Comparison of ENCODE assay signal across 24 cellular contexts in the genomic region with DNA sequence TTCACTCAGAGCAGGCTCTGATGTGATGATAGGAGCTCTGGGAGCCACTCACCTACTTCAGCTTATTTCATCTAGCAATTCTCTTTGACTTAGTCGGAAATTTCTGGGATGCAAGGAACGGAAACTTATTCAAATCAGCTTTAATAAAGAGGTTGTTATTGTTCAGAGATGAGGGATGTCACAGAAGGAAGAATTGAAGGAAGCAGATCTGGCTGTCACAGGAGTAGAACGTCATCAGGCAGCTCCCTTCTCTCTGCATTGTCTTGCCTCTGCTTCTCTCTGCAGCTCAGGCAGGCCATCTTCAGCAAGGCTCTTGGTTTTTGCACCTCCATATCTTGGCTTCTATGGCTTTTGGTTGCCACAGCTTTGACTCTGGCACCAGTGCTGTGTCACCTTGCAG.
"Had no signal": no experiment of that assay in that cellular context is flagged by ENCODE, and none has a peak within 500 bp of the region (broad histone marks: within the 10 kb centered on the region; RNA-seq: fewer than 3 reads in every experiment).

No MANE protein-coding gene starts in this region.

- H3K4me1 ChIP-seq: left lung, neural progenitor cell, prostate gland had no signal

- H3K4me3 ChIP-seq: esophagus squamous epithelium, gastroesophageal sphincter, left lung, lower lobe of right lung, neural progenitor cell, pancreas, prostate gland, spleen, stomach, thoracic aorta, transverse colon had no signal

- ATAC-seq: effector memory CD8-positive, alpha-beta T cell; gastroesophageal sphincter; left lung; lower lobe of right lung; natural killer cell; pancreas; sciatic nerve; stimulated activated naive B cell treated with anti-CD40 and anti-IgM and Interleukin-4, amounts not matched to agents 10 μg/mL and 1 μg/mL and 100 μg/mL, for 72 hours had no signal

- H3K36me3 ChIP-seq: esophagus squamous epithelium, gastroesophageal sphincter, left lung, lower lobe of right lung, neural progenitor cell, pancreas, prostate gland, spleen, stomach, thoracic aorta, transverse colon had no signal

- DNase-seq: effector memory CD8-positive, alpha-beta T cell; esophagus squamous epithelium; foreskin fibroblast; glutamatergic neuron; islet precursor cell; left lung; lower lobe of right lung; natural killer cell; nucleus accumbens; pancreas; spleen; stimulated activated CD4-positive, alpha-beta T cell treated with anti-CD3 and anti-CD28 coated beads, Interleukin-15, amount 100 ng/mL, for 24 hours; stimulated activated CD4-positive, alpha-beta T cell treated with anti-CD3 and anti-CD28 coated beads, Interleukin-1b, Interleukin-23, amount 100 ng/mL, for 48 hours; stimulated activated CD4-positive, alpha-beta T cell treated with anti-CD3 and anti-CD28 coated beads, Interleukin-4, amount 100 ng/mL, for 4 hours; stimulated activated naive B cell treated with anti-CD40 and anti-IgM and Interleukin-4, amounts not matched to agents 10 μg/mL and 1 μg/mL and 100 μg/mL, for 72 hours; stomach; substantia nigra; transverse colon had no signal

- H3K27ac ChIP-seq: epithelial cell of prostate, esophagus squamous epithelium, gastroesophageal sphincter, left lung, lower lobe of right lung, neural progenitor cell, pancreas, prostate gland, spleen, stomach, thoracic aorta, transverse colon had no signal

- H3K9me3 ChIP-seq: esophagus squamous epithelium, gastroesophageal sphincter, left lung, lower lobe of right lung, pancreas, prostate gland, spleen, stomach, thoracic aorta, transverse colon had no signal

- H3K27me3 ChIP-seq: esophagus squamous epithelium, left lung, pancreas, spleen, stomach, transverse colon had no signal

- H2AFZ ChIP-seq: neural progenitor cell had no signal

- H3K9ac ChIP-seq: neural progenitor cell had no signal

- H3K4me2 ChIP-seq: neural progenitor cell had no signal
